In the genomic region with DNA sequence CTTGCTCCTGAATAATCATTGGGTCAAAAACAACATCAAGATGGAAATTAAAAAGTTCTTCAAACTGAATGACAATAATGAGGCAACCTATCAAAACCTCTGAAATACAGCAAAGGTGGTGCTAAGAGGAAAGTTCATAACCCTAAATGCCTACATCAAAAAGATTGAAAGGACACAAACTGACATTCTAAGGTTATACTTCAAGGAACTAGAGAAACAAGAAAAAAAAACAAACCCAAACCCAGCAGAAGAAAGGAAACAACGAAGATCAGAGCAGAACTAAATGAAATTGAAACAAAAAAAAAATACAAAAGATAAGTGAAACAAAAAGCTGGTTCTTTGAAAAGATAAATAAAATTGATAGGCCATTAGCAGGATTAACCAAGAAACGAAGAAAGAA, we compare ENCODE assay signal across 22 cellular contexts. TPM values are rescaled to one million over a fixed set of nuclear protein-coding genes. Genes with fewer than 3 reads are reported as not detected.
"Had no signal": no experiment of that assay in that cellular context is flagged by ENCODE, and none has a peak within 500 bp of the region (broad histone marks: within the 10 kb centered on the region; RNA-seq: fewer than 3 reads in every experiment).

No MANE protein-coding gene starts in this region.

RNA-seq across cellular contexts. Expression of gene TMPRSS12, which starts 26.2 kb away (rescaled TPM):
- total RNA-seq: kidney; left colon; left lung; liver; lower lobe of right lung; mammary epithelial cell; mucosa of gallbladder; natural killer cell treated with Interleukin-12 subunit alpha and Interleukin-12 subunit beta and Interleukin-15 and Interleukin-18, amount 100 ng/mL, for 72 hours; omental fat pad; ovary; progenitor cell of endocrine pancreas; pulmonary artery endothelial cell; renal cortical epithelial cell; right atrium auricular region; right lobe of liver; skeletal muscle tissue; smooth muscle cell; subcutaneous adipose tissue; thoracic aorta; upper lobe of right lung had no signal
- polyA plus RNA-seq: immature natural killer cell, liver, mammary epithelial cell, neural cell, ovary, smooth muscle cell had no signal
